Comparison of ENCODE assay signal across 18 cellular contexts in genomic region chr9:2414465-2414864, GRCh38.
A peak's percentile ranks its signal among the peaks of the same experiment; 100 is the strongest.
DNase-seq lines count a peak whose midpoint lies in the region; ATAC-seq, FAIRE-seq and TF ChIP-seq lines count a peak whose summit lies in the region.
"Had no signal": no experiment of that assay in that cellular context is flagged by ENCODE, and none has a peak within 500 bp of the region (broad histone marks: within the 10 kb centered on the region; RNA-seq: fewer than 3 reads in every experiment).

No MANE protein-coding gene starts in this region.

- peaks cover 41% of the 10 kb centered on the region for H3K4me1 ChIP-seq in GM23248 (ENCODE audit: insufficient read depth)
- peaks cover 17 to 23% (median 23%) of the 10 kb centered on the region in 3 donors for H3K4me1 ChIP-seq in pancreas
- H3K4me1 ChIP-seq in HAP-1, result peaks cover 36% of the 10 kb centered on the region
- H3K4me1 ChIP-seq in Karpas-422 (ENCODE audit: low read length), result peaks cover 13% of the 10 kb centered on the region

- H3K4me3 ChIP-seq in GM23248, result no peak overlapping the region
- H3K4me3 ChIP-seq in fibroblast of the aortic adventitia (ENCODE audit: low read depth, low read length), result no peak overlapping the region
- H3K4me3 ChIP-seq in pancreas, result no peak overlapping the region
- no peak overlapping the region for H3K4me3 ChIP-seq in HAP-1
- no peak overlapping the region for H3K4me3 ChIP-seq in Karpas-422 (ENCODE audit: low read length)
- H3K4me3 ChIP-seq: GM12878, PC-9 had no signal

- H3K9me2 ChIP-seq in GM23248 (ENCODE audit: insufficient read depth) (no peaks in the 10 kb centered on the region), Karpas-422 (replicated peaks; ENCODE audit: insufficient read depth, low read length) (no peaks in the 10 kb centered on the region)

- no peaks in the 10 kb centered on the region for H3K9me3 ChIP-seq in GM23248 (ENCODE audit: low read depth)
- no peaks in the 10 kb centered on the region for H3K9me3 ChIP-seq in pancreas
- no peaks in the 10 kb centered on the region for H3K9me3 ChIP-seq in HAP-1
- H3K9me3 ChIP-seq in Karpas-422 (ENCODE audit: low read length), result no peaks in the 10 kb centered on the region

- TF ChIP-seq CTCF in fibroblast of the aortic adventitia (IDR thresholded peaks at IDR 0.05; ENCODE audit: insufficient read depth, low read length) (no peak), pancreas (IDR thresholded peaks at IDR 0.05) (no peak)

- H3F3A ChIP-seq in GM23248 (ENCODE audit: insufficient read depth), result peaks cover 21% of the 10 kb centered on the region; the same call in 1 of the 2 replicates

- H4K20me1 ChIP-seq in GM23248 (ENCODE audit: insufficient read depth) (no peaks in the 10 kb centered on the region), Karpas-422 (ENCODE audit: insufficient read depth, low read depth, low read length) (no peaks in the 10 kb centered on the region)

- intact Hi-C loops in pancreas (cut with DNase I), result no loop called here

- H3K9ac ChIP-seq in GM23248, result no peak overlapping the region
- no peak overlapping the region for H3K9ac ChIP-seq in Karpas-422 (ENCODE audit: low read length)

- in situ Hi-C loops in GM23248 (cut with MboI) (no loop called here), HAP-1 (cut with MboI; ENCODE audit: low sequenced_read_pairs) (no loop called here)

- ATAC-seq in pancreas, result peak in 3 of 4 donors; percentile 21 to 37 (median 26)
- ATAC-seq in activated naive CD4-positive, alpha-beta T cell treated with anti-CD3 and anti-CD28 coated beads, Interleukin-2, amount 50 U/mL, for 72 hours, result no peak
- ATAC-seq: GM12878 had no signal

- H3K4me2 ChIP-seq in GM23248 (ENCODE audit: unreplicated experiment) (peak overlapping the region; percentile 7), Karpas-422 (ENCODE audit: low read depth, low read length, poor library complexity, severe bottlenecking) (no peak overlapping the region)
- H3K4me2 ChIP-seq: PC-9 had no signal

- DNase-seq in GM23248 (peak; percentile 51), amniotic epithelial cell (ENCODE audit: low read depth) (peak; percentile 45), fibroblast of the aortic adventitia (ENCODE audit: low read depth) (peak; percentile 63), pancreas (no peak), HAP-1 (ENCODE audit: low spot score in 2 of 2) (no peak), Karpas-422 (no peak), cerebellum (ENCODE audit: low spot score) (no peak)
- no peak for DNase-seq in activated naive CD4-positive, alpha-beta T cell treated with anti-CD3 and anti-CD28 coated beads, Interleukin-2, amount 50 U/mL, for 72 hours (ENCODE audit: low spot score in 2 of 2)
- DNase-seq: COR-L47, HCEC 1CT, NCI-H1436 treated with DMSO at 0.1 percent for 48 hours, NCI-H2081, NCI-H345, NCI-H69, PC-9 had no signal

- FAIRE-seq in pancreas (lab: Jason Lieb, UNC), result no peak
- FAIRE-seq: GM12878, GM18507 had no signal

- H3K27me3 ChIP-seq in GM23248 (replicated peaks; ENCODE audit: insufficient read depth), result no peaks in the 10 kb centered on the region
- no peaks in the 10 kb centered on the region for H3K27me3 ChIP-seq in pancreas
- no peaks in the 10 kb centered on the region for H3K27me3 ChIP-seq in HAP-1 (ENCODE audit: low read depth)
- H3K27me3 ChIP-seq in Karpas-422 (ENCODE audit: low read length), result no peaks in the 10 kb centered on the region

- no peaks in the 10 kb centered on the region for H3K36me3 Mint-ChIP-seq in activated naive CD4-positive, alpha-beta T cell treated with anti-CD3 and anti-CD28 coated beads, Interleukin-2, amount 50 U/mL, for 72 hours
- H3K36me3 Mint-ChIP-seq: CD14-positive monocyte had no signal

- no peaks in the 10 kb centered on the region for H3K79me2 ChIP-seq in GM23248 (ENCODE audit: insufficient read depth)
- no peaks in the 10 kb centered on the region for H3K79me2 ChIP-seq in Karpas-422 (ENCODE audit: low read length)

- H3K27ac ChIP-seq in GM23248, result no peak overlapping the region
- H3K27ac ChIP-seq in pancreas, result peak overlapping the region in 3 of 4 donors; percentile 12 to 73 (median 65)
- H3K27ac ChIP-seq in Karpas-422 (ENCODE audit: low read length), result no peak overlapping the region
- H3K27ac ChIP-seq: PC-9 had no signal

- no peak overlapping the region for H3K27ac Mint-ChIP-seq in activated naive CD4-positive, alpha-beta T cell treated with anti-CD3 and anti-CD28 coated beads, Interleukin-2, amount 50 U/mL, for 72 hours
- H3K27ac Mint-ChIP-seq: CD14-positive monocyte had no signal

- no peaks in the 10 kb centered on the region for H3K9me3 Mint-ChIP-seq in activated naive CD4-positive, alpha-beta T cell treated with anti-CD3 and anti-CD28 coated beads, Interleukin-2, amount 50 U/mL, for 72 hours

- H3K36me3 ChIP-seq in GM23248 (ENCODE audit: low read depth), result no peaks in the 10 kb centered on the region
- H3K36me3 ChIP-seq in pancreas, result no peaks in the 10 kb centered on the region
- H3K36me3 ChIP-seq in HAP-1 (replicated peaks), result no peaks in the 10 kb centered on the region
- no peaks in the 10 kb centered on the region for H3K36me3 ChIP-seq in Karpas-422 (ENCODE audit: insufficient read depth, low read length)

- 11 to 19% methylated on average over 2 of the region's 2 CpGs for WGBS in GM23248 (ENCODE audit: low coverage in 1 of 2, low lambda C conversion rate in 2 of 2, missing lambda C conversion rate in 2 of 2), 2 experiments
- WGBS in pancreas, 2 donors, result 56 to 61% methylated on average over 2 of the region's 2 CpGs

- H2AFZ ChIP-seq in GM23248 (no peak overlapping the region), Karpas-422 (ENCODE audit: low read length) (no peak overlapping the region)
- H2AFZ ChIP-seq: PC-9 had no signal

Comparison
In these comparisons a context has a peak if more than half of its experiments do, and no peak if none do; other contexts are left out.
1. DNase-seq: peak in GM23248 (single experiment), amniotic epithelial cell (single experiment) and fibroblast of the aortic adventitia (single experiment); none in pancreas (0 of 6), activated naive CD4-positive, alpha-beta T cell treated with anti-CD3 and anti-CD28 coated beads, Interleukin-2, amount 50 U/mL, for 72 hours (0 of 2), HAP-1 (0 of 2), Karpas-422 (single experiment) and cerebellum (single experiment).
2. H3K27ac ChIP-seq: peak in pancreas (3 of 4); none in GM23248 (single experiment) and Karpas-422 (single experiment).
3. ATAC-seq: peak in pancreas (3 of 4); none in activated naive CD4-positive, alpha-beta T cell treated with anti-CD3 and anti-CD28 coated beads, Interleukin-2, amount 50 U/mL, for 72 hours (0 of 2).